In the genomic region with DNA sequence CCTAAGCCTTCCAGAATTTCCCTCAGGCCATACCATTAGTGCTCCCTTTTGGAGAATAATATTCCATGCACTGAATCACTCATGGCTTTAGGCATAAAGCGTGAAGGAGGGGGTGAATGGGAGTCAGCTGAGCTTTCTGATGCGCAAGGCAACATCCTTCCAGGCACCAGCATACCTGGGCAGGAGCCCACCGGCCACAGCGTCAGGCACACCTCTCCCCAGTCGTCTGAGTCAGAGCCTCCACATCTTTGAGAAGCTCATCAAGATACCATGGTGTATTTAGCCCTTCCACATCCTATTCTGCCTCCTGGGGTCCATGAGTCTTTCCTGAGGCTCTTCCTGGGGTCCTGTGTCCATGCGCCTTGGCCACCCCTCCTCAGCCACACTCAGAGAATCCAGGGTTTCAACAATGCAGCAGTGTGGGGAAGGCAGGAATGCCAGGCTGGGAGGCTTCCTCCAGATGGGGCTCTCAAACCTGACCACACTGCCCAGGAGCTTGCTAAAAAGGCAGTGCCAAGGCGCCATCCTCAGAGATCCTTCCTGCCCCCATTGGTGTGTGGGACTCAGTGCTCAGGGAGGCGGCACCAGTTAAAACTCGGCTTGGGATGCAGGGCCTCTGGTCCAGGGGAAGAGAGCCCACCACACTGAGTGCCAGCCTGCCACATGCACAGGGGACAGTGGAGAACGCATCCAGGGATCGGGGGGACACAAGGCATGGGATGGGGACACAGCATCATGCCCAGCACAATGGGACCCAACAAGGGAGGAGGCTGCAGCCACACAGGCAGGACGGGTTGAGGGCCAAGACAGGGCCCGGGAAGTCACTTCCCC, we compare ENCODE assay signal across 1 cellular context.
TF ChIP-seq lines count a peak whose summit lies in the region.

No MANE protein-coding gene starts in this region.

TF ChIP-seq in HepG2, 621 proteins besides CTCF, POLR2A, EP300 and RAD21 (continued from another document):
- TF ChIP-seq, protein P1, sequence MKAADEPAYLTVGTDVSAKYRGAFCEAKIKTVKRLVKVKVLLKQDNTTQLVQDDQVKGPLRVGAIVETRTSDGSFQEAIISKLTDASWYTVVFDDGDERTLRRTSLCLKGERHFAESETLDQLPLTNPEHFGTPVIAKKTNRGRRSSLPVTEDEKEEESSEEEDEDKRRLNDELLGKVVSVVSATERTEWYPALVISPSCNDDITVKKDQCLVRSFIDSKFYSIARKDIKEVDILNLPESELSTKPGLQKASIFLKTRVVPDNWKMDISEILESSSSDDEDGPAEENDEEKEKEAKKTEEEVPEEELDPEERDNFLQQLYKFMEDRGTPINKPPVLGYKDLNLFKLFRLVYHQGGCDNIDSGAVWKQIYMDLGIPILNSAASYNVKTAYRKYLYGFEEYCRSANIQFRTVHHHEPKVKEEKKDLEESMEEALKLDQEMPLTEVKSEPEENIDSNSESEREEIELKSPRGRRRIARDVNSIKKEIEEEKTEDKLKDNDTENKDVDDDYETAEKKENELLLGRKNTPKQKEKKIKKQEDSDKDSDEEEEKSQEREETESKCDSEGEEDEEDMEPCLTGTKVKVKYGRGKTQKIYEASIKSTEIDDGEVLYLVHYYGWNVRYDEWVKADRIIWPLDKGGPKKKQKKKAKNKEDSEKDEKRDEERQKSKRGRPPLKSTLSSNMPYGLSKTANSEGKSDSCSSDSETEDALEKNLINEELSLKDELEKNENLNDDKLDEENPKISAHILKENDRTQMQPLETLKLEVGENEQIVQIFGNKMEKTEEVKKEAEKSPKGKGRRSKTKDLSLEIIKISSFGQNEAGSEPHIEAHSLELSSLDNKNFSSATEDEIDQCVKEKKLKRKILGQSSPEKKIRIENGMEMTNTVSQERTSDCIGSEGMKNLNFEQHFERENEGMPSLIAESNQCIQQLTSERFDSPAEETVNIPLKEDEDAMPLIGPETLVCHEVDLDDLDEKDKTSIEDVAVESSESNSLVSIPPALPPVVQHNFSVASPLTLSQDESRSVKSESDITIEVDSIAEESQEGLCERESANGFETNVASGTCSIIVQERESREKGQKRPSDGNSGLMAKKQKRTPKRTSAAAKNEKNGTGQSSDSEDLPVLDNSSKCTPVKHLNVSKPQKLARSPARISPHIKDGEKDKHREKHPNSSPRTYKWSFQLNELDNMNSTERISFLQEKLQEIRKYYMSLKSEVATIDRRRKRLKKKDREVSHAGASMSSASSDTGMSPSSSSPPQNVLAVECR (CRISPR knock-in tag; IDR thresholded peaks at IDR 0.05; ENCODE audit: borderline replicate concordance): no peak
- TF ChIP-seq, protein P2, sequence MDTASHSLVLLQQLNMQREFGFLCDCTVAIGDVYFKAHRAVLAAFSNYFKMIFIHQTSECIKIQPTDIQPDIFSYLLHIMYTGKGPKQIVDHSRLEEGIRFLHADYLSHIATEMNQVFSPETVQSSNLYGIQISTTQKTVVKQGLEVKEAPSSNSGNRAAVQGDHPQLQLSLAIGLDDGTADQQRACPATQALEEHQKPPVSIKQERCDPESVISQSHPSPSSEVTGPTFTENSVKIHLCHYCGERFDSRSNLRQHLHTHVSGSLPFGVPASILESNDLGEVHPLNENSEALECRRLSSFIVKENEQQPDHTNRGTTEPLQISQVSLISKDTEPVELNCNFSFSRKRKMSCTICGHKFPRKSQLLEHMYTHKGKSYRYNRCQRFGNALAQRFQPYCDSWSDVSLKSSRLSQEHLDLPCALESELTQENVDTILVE (CRISPR knock-in tag; IDR thresholded peaks at IDR 0.05): no peak
- TF ChIP-seq TARDBP (CRISPR knock-in tag; IDR thresholded peaks at IDR 0.05) (no peak), MBNL3 (CRISPR knock-in tag; conservative IDR thresholded peaks at IDR 0.05) (no peak), ZBTB7B (CRISPR knock-in tag; IDR thresholded peaks at IDR 0.05) (no peak), ZIK1 (CRISPR knock-in tag; IDR thresholded peaks at IDR 0.05; ENCODE audit: borderline replicate concordance, low read depth) (no peak), FOXK1 (CRISPR knock-in tag; IDR thresholded peaks at IDR 0.05; ENCODE audit: borderline replicate concordance, low read depth) (no peak), ATAD3A (CRISPR knock-in tag; IDR thresholded peaks at IDR 0.05) (no peak), ZKSCAN5 (CRISPR knock-in tag; IDR thresholded peaks at IDR 0.05) (no peak), ZNF460 (CRISPR knock-in tag; IDR thresholded peaks at IDR 0.05; ENCODE audit: borderline replicate concordance) (no peak)
- TF ChIP-seq, protein P3, sequence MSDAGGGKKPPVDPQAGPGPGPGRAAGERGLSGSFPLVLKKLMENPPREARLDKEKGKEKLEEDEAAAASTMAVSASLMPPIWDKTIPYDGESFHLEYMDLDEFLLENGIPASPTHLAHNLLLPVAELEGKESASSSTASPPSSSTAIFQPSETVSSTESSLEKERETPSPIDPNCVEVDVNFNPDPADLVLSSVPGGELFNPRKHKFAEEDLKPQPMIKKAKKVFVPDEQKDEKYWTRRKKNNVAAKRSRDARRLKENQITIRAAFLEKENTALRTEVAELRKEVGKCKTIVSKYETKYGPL (CRISPR knock-in tag; IDR thresholded peaks at IDR 0.05): no peak
- TF ChIP-seq, protein P4, sequence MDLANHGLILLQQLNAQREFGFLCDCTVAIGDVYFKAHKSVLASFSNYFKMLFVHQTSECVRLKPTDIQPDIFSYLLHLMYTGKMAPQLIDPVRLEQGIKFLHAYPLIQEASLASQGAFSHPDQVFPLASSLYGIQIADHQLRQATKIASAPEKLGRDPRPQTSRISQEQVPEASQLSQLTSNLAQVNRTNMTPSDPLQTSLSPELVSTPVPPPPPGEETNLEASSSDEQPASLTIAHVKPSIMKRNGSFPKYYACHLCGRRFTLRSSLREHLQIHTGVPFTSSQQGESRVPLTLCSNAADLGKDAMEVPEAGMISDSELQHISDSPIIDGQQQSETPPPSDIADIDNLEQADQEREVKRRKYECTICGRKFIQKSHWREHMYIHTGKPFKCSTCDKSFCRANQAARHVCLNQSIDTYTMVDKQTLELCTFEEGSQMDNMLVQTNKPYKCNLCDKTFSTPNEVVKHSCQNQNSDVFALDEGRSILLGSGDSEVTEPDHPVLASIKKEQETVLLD (CRISPR knock-in tag; IDR thresholded peaks at IDR 0.05; ENCODE audit: low read depth): no peak
